In the genomic region with DNA sequence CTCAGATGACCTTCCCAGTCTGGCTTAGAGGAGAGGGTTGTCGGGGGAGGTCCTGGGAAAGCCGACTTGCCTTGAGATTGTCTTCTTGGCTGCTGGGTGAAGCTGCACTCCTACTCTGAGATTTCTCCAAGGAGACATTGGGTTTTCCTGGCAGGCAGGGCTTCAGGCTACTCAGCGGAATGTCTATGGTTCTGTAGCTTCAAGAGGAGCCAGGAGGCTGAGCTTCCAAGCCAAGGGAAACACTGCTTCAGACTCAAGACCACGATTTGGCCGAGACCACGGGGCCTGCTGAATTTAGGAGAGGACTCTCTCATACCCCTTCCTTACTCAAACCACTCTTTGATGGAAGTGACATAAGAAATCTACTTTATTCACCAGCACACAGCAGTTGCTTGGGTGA, we compare ENCODE assay signal across 26 cellular contexts.
DNase-seq lines count a peak whose midpoint lies in the region; ATAC-seq and TF ChIP-seq lines count a peak whose summit lies in the region.
"Had no signal": no experiment of that assay in that cellular context is flagged by ENCODE, and none has a peak within 500 bp of the region (broad histone marks: within the 10 kb centered on the region; RNA-seq: fewer than 3 reads in every experiment).

No MANE protein-coding gene starts in this region.

- TF ChIP-seq CTCF in SK-N-SH (IDR thresholded peaks at IDR 0.05) (no peak), vagina (IDR thresholded peaks at IDR 0.05) (no peak), A673 (conservative IDR thresholded peaks at IDR 0.05; ENCODE audit: low read depth, low read length) (no peak)

- no peaks in the 10 kb centered on the region for H3K9me2 ChIP-seq in SK-N-SH

- no peaks in the 10 kb centered on the region; a peak in 2 of 4 replicates for H3K4me1 ChIP-seq in SK-N-SH (ENCODE audit: control insufficient read depth in 1 of 2, insufficient read depth in 2 of 2, low read depth in 1 of 2, low read length in 1 of 2)
- peaks cover 15% of the 10 kb centered on the region for H3K4me1 ChIP-seq in vagina
- no peaks in the 10 kb centered on the region for H3K4me1 ChIP-seq in A673 (ENCODE audit: insufficient read depth, low read length, poor library complexity, severe bottlenecking)
- H3K4me1 ChIP-seq: parathyroid adenoma had no signal

- TF ChIP-seq POLR2A in vagina (IDR thresholded peaks at IDR 0.05): no peak

- H4K20me1 ChIP-seq in SK-N-SH (ENCODE audit: insufficient read depth): no peaks in the 10 kb centered on the region

- H3K36me3 ChIP-seq in SK-N-SH (replicated peaks in 1 of 2; ENCODE audit: control insufficient read depth in 1 of 2, insufficient read depth in 2 of 2, low read length in 1 of 2) (no peaks in the 10 kb centered on the region), vagina (no peaks in the 10 kb centered on the region), A673 (ENCODE audit: insufficient read depth, low read length, poor library complexity, severe bottlenecking) (no peaks in the 10 kb centered on the region)
- H3K36me3 ChIP-seq: WERI-Rb-1 had no signal

- H3K4me3 ChIP-seq in SK-N-SH (ENCODE audit: low read depth in 2 of 2, low read length in 1 of 2) (no peak overlapping the region), vagina (no peak overlapping the region), A673 (ENCODE audit: low read depth, low read length, poor library complexity, severe bottlenecking) (no peak overlapping the region)
- H3K4me3 ChIP-seq: dorsolateral prefrontal cortex had no signal

- H2AFZ ChIP-seq in SK-N-SH (ENCODE audit: low read depth): peak overlapping the region; percentile 32; the same call in 1 of the 2 replicates
- H2AFZ ChIP-seq: parathyroid adenoma had no signal

- no peak for DNase-seq in SK-N-SH
- peak; percentile 44 for DNase-seq in left cardiac atrium
- peak; percentile 65 for DNase-seq in sciatic nerve (ENCODE audit: low spot score)
- DNase-seq in vagina (ENCODE audit: extremely low spot score in 2 of 2): no peak
- no peak for DNase-seq in A673 (ENCODE audit: low spot score)
- DNase-seq: activated CD4-positive, alpha-beta T cell treated with anti-CD3 and anti-CD28 coated beads, Interleukin-2, amount 10 ng/mL, durations not matched to agents 24 days and 14 days; activated naive CD4-positive, alpha-beta T cell treated with anti-CD3 and anti-CD28 coated beads for 36 hours; activated T-cell treated with anti-CD3 and anti-CD28 coated beads, Interleukin-2, amount 50 U/mL, for 72 hours; anterior cingulate cortex; CD4-positive, alpha-beta T cell; DMS 273 treated with DMSO at 0.1 percent for 48 hours; dorsolateral prefrontal cortex; GOT3; NCI-H1092 treated with DMSO at 0.1 percent for 48 hours; NCI-H2029; NCI-H2227 treated with DMSO at 0.1 percent for 48 hours; NCI-H82; substantia nigra; T-helper 9 cell; WERI-Rb-1 had no signal

- CTCF ChIA-PET in SK-N-SH (lab: Yijun Ruan, JAX): no interaction called here
- CTCF ChIA-PET in A673 (lab: Charles Lee): no interaction called here

- H3K9ac ChIP-seq in SK-N-SH: no peak overlapping the region
- H3K9ac ChIP-seq: parathyroid adenoma had no signal

- no peaks in the 10 kb centered on the region for H3F3A ChIP-seq in SK-N-SH (replicated peaks; ENCODE audit: insufficient read depth)

- no peak overlapping the region for H3K4me2 ChIP-seq in SK-N-SH

- no peak for TF ChIP-seq EP300 in SK-N-SH (IDR thresholded peaks at IDR 0.05; ENCODE audit: borderline replicate concordance in 1 of 2, low read depth in 1 of 2, low read length in 1 of 2)

- no peaks in the 10 kb centered on the region for H3K79me2 ChIP-seq in SK-N-SH (ENCODE audit: insufficient read depth)
- H3K79me2 ChIP-seq: parathyroid adenoma had no signal

- H3K27ac ChIP-seq in SK-N-SH (ENCODE audit: low read depth in 2 of 2, low read length in 1 of 2) (no peak overlapping the region), vagina (peak overlapping the region; percentile 27), A673 (ENCODE audit: low read depth, low read length, poor library complexity, severe bottlenecking) (no peak overlapping the region)
- H3K27ac ChIP-seq: 22Rv1, dorsolateral prefrontal cortex, parathyroid adenoma, WERI-Rb-1 had no signal

- intact Hi-C loops in left cardiac atrium (cut with DNase I): no loop called here
- intact Hi-C loops in sciatic nerve (cut with DNase I): no loop called here
- intact Hi-C loops in vagina (cut with DNase I): loop anchor here (10.0 kb wide), 1 partner anchor 451 kb away; a partner anchor contains a TSS
- intact Hi-C loops in A673 (cut with micrococcal nuclease; ENCODE audit: unreplicated experiment): no loop called here

- H3K9me3 ChIP-seq in SK-N-SH: no peaks in the 10 kb centered on the region
- no peaks in the 10 kb centered on the region for H3K9me3 ChIP-seq in vagina
- H3K9me3 ChIP-seq in A673 (ENCODE audit: low read depth, low read length, poor library complexity, severe bottlenecking): no peaks in the 10 kb centered on the region

- ATAC-seq in SK-N-SH treated with all-trans-retinoic acid at 6 μM for 48 hours: no peak
- peak; percentile 77 to 87 for ATAC-seq in left cardiac atrium
- ATAC-seq in sciatic nerve: peak; percentile 69
- no peak for ATAC-seq in GM21825 (IDR thresholded peaks at IDR 0.05; ENCODE audit: unreplicated experiment)
- ATAC-seq in HG03469 (IDR thresholded peaks at IDR 0.05; ENCODE audit: unreplicated experiment): no peak
- ATAC-seq: activated T-cell treated with anti-CD3 and anti-CD28 coated beads, Interleukin-2, amount 50 U/mL, for 72 hours; left lobe of liver had no signal

- POLR2A ChIA-PET in SK-N-SH (lab: Yijun Ruan, JAX) (no interaction called here), A673 (lab: Charles Lee; ENCODE audit: low non-redundant PET) (no interaction called here)

- H3K27me3 ChIP-seq in SK-N-SH (ENCODE audit: insufficient read depth): no peaks in the 10 kb centered on the region
- H3K27me3 ChIP-seq in vagina: no peaks in the 10 kb centered on the region
- H3K27me3 ChIP-seq in A673 (replicated peaks; ENCODE audit: insufficient read depth, low read depth, low read length, poor library complexity): no peaks in the 10 kb centered on the region

- WGBS in SK-N-SH (ENCODE audit: low lambda C conversion rate): 41% methylated on average over 6 of the region's 6 CpGs

- TF ChIP-seq RAD21 in SK-N-SH (IDR thresholded peaks at IDR 0.05; ENCODE audit: low read length): no peak

- BruUV-seq in A673 (replicated peaks; lab: Mats Ljungman, UMichigan): no TSS peak

TF ChIP-seq in SK-N-SH, 30 proteins besides CTCF, POLR2A, EP300 and RAD21:
- no peak for TF ChIP-seq NRF1 (IDR thresholded peaks at IDR 0.05; ENCODE audit: low read depth, low read length)

TF ChIP-seq in SK-N-SH treated with all-trans-retinoic acid at 6 μM for 48 hours, 23 proteins besides CTCF, POLR2A, EP300 and RAD21 (continues in another document):
- TF ChIP-seq BACH2 (CRISPR knock-in tag; IDR thresholded peaks at IDR 0.05; ENCODE audit: borderline replicate concordance): no peak
- TF ChIP-seq ZNF70 (CRISPR knock-in tag; IDR thresholded peaks at IDR 0.05): no peak
- no peak for TF ChIP-seq SNAI2 (CRISPR knock-in tag; IDR thresholded peaks at IDR 0.05)
- TF ChIP-seq, protein P1, sequence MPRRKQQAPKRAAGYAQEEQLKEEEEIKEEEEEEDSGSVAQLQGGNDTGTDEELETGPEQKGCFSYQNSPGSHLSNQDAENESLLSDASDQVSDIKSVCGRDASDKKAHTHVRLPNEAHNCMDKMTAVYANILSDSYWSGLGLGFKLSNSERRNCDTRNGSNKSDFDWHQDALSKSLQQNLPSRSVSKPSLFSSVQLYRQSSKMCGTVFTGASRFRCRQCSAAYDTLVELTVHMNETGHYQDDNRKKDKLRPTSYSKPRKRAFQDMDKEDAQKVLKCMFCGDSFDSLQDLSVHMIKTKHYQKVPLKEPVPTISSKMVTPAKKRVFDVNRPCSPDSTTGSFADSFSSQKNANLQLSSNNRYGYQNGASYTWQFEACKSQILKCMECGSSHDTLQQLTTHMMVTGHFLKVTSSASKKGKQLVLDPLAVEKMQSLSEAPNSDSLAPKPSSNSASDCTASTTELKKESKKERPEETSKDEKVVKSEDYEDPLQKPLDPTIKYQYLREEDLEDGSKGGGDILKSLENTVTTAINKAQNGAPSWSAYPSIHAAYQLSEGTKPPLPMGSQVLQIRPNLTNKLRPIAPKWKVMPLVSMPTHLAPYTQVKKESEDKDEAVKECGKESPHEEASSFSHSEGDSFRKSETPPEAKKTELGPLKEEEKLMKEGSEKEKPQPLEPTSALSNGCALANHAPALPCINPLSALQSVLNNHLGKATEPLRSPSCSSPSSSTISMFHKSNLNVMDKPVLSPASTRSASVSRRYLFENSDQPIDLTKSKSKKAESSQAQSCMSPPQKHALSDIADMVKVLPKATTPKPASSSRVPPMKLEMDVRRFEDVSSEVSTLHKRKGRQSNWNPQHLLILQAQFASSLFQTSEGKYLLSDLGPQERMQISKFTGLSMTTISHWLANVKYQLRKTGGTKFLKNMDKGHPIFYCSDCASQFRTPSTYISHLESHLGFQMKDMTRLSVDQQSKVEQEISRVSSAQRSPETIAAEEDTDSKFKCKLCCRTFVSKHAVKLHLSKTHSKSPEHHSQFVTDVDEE (CRISPR knock-in tag; IDR thresholded peaks at IDR 0.05): no peak
- TF ChIP-seq ZNF8 (CRISPR knock-in tag; IDR thresholded peaks at IDR 0.05): no peak
- no peak for TF ChIP-seq ESRRG (CRISPR knock-in tag; IDR thresholded peaks at IDR 0.05)
- no peak for TF ChIP-seq TOX (CRISPR knock-in tag; IDR thresholded peaks at IDR 0.05; ENCODE audit: borderline replicate concordance)
- TF ChIP-seq PPARA (CRISPR knock-in tag; IDR thresholded peaks at IDR 0.05; ENCODE audit: borderline replicate concordance): no peak
- TF ChIP-seq ZFP3 (CRISPR knock-in tag; IDR thresholded peaks at IDR 0.05): no peak
- no peak for TF ChIP-seq GLIS3 (CRISPR knock-in tag; IDR thresholded peaks at IDR 0.05)
- TF ChIP-seq ZNF565 (CRISPR knock-in tag; conservative IDR thresholded peaks at IDR 0.05; ENCODE audit: low read depth): no peak
- TF ChIP-seq CSDC2 (CRISPR knock-in tag; IDR thresholded peaks at IDR 0.05): no peak
- no peak for TF ChIP-seq ZFP30 (CRISPR knock-in tag; IDR thresholded peaks at IDR 0.05)
- no peak for TF ChIP-seq ISL1 (CRISPR knock-in tag; IDR thresholded peaks at IDR 0.05)
- TF ChIP-seq ZC3H10 (CRISPR knock-in tag; IDR thresholded peaks at IDR 0.05): no peak
- TF ChIP-seq, protein P2, sequence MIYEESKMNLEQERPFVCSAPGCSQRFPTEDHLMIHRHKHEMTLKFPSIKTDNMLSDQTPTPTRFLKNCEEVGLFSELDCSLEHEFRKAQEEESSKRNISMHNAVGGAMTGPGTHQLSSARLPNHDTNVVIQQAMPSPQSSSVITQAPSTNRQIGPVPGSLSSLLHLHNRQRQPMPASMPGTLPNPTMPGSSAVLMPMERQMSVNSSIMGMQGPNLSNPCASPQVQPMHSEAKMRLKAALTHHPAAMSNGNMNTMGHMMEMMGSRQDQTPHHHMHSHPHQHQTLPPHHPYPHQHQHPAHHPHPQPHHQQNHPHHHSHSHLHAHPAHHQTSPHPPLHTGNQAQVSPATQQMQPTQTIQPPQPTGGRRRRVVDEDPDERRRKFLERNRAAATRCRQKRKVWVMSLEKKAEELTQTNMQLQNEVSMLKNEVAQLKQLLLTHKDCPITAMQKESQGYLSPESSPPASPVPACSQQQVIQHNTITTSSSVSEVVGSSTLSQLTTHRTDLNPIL (CRISPR knock-in tag; IDR thresholded peaks at IDR 0.05; ENCODE audit: low read depth): no peak

Comparison
In these comparisons a context has a peak if more than half of its experiments do, and no peak if none do; other contexts are left out.
1. DNase-seq: peak in left cardiac atrium (single experiment) and sciatic nerve (single experiment); none in SK-N-SH (single experiment), vagina (0 of 2) and A673 (single experiment).
2. ATAC-seq: peak in left cardiac atrium (2 of 2) and sciatic nerve (single experiment); none in SK-N-SH treated with all-trans-retinoic acid at 6 μM for 48 hours (single experiment), GM21825 (single experiment) and HG03469 (single experiment).